9 cellular contexts compared by ENCODE assay signal in the genomic region with DNA sequence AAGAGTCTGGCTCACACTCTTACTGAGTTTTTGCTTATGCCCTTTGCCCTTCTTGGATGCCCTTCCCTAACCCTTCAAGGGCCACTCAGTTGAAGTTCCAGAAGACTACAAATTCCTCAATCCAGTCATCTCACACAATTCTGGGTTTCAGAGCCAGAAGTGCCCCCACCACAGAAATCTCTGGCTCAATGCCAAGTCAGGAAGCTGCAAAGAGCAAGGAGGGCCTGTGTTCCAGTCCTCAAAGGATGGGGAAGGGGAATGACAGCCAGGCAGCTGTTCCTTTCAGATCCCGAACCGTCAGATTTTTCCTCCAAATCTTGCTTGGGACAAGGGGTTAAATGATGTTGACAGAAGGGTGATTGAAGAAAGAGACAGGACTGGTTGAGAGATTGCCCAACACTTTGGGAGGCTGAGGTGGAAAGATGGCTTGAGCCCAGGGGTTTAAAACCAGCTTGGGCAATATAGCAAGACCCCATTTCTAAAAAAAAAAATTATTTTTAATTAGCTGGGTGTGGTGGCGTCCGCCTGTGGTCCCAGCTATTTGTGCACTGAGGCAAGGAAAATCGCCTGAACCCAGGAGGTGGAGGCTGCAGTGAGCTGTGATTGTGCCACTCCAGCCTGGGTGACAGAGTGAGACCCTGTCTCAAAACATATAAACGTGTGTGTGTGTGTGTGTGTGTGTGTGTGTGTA. TPM values are rescaled to one million over a fixed set of nuclear protein-coding genes. Genes with fewer than 3 reads are reported as not detected.
DNase-seq lines count a peak whose midpoint lies in the region; ATAC-seq and TF ChIP-seq lines count a peak whose summit lies in the region.
"Had no signal": no experiment of that assay in that cellular context is flagged by ENCODE, and none has a peak within 500 bp of the region (broad histone marks: within the 10 kb centered on the region; RNA-seq: fewer than 3 reads in every experiment).

No MANE protein-coding gene starts in this region.

- H3K27me3 Mint-ChIP-seq in CD4-positive, CD25-positive, alpha-beta regulatory T cell = peaks cover 6% of the 10 kb centered on the region
- H3K27me3 Mint-ChIP-seq in HFFc6 (ENCODE audit: insufficient read depth) = 0 out of 2 replicates have a peak, but pooled peaks cover 2% of the 10 kb centered on the region
- no peaks in the 10 kb centered on the region for H3K27me3 Mint-ChIP-seq in MCF 10A (ENCODE audit: insufficient read depth, unreplicated experiment)
- H3K27me3 Mint-ChIP-seq in naive thymus-derived CD4-positive, alpha-beta T cell = no peaks in the 10 kb centered on the region

- DNase-seq in CD4-positive, CD25-positive, alpha-beta regulatory T cell = no peak
- no peak for DNase-seq in HFFc6
- no peak for DNase-seq in MCF 10A (ENCODE audit: unreplicated experiment)
- DNase-seq in naive thymus-derived CD4-positive, alpha-beta T cell = no peak
- DNase-seq in DMS114 treated with DMSO at 0.1 percent for 48 hours (lab: John Stamatoyannopoulos, UW; ENCODE audit: unreplicated experiment) = no peak
- DNase-seq in GF-D8 (lab: John Stamatoyannopoulos, UW) = no peak
- DNase-seq in EL = no peak

- CTCF ChIA-PET in MCF 10A (lab: Yijun Ruan, JAX) = interaction anchor here (0.6 kb wide), 3 partner anchors 23 to 1272 kb away, joined by 3 read pairs; a partner anchor contains a TSS
- CTCF ChIA-PET in naive thymus-derived CD4-positive, alpha-beta T cell (lab: Charles Lee) = interaction anchor here (0.6 to 1.4 kb wide), 2 partner anchors 13 to 150 kb away, joined by 3 read pairs; no protein-coding TSS in a partner anchor

- no peak for ATAC-seq in CD4-positive, CD25-positive, alpha-beta regulatory T cell (ENCODE audit: low read depth in 2 of 2)
- no peak for ATAC-seq in naive thymus-derived CD4-positive, alpha-beta T cell
- ATAC-seq in HG02678 (IDR thresholded peaks at IDR 0.05; ENCODE audit: unreplicated experiment) = no peak

- TF ChIP-seq CTCF in HFFc6 (IDR thresholded peaks at IDR 0.05) (no peak), MCF 10A (IDR thresholded peaks at IDR 0.05; ENCODE audit: unreplicated experiment) (no peak)

- intact Hi-C loops in MCF 10A (cut with micrococcal nuclease) = no loop called here
- intact Hi-C loops in naive thymus-derived CD4-positive, alpha-beta T cell (cut with micrococcal nuclease) = loop anchor here (1.0 to 2.0 kb wide), 4 partner anchors 13 to 23 kb away; a partner anchor contains a TSS

- H3K4me1 ChIP-seq in CD4-positive, CD25-positive, alpha-beta regulatory T cell (ENCODE audit: control insufficient read depth, insufficient read depth, low read length, poor library complexity, severe bottlenecking) = peaks cover 15% of the 10 kb centered on the region
- peaks cover 4 to 5% of the 10 kb centered on the region in 2 donors for H3K4me1 ChIP-seq in naive thymus-derived CD4-positive, alpha-beta T cell (ENCODE audit: control insufficient read depth in 2 of 2, insufficient read depth in 2 of 2, low read length in 2 of 2)

- peak overlapping the region; percentile 47 for H3K4me3 ChIP-seq in CD4-positive, CD25-positive, alpha-beta regulatory T cell (ENCODE audit: low read depth, low read length)
- no peak overlapping the region for H3K4me3 ChIP-seq in naive thymus-derived CD4-positive, alpha-beta T cell (ENCODE audit: low read length)

- H3K27ac ChIP-seq in CD4-positive, CD25-positive, alpha-beta regulatory T cell (ENCODE audit: insufficient read depth, low read length, poor library complexity, severe bottlenecking) = no peak overlapping the region
- H3K27ac ChIP-seq in naive thymus-derived CD4-positive, alpha-beta T cell (ENCODE audit: low read depth, low read length) = no peak overlapping the region
- H3K27ac ChIP-seq: VCaP had no signal

- H3K4me1 Mint-ChIP-seq in CD4-positive, CD25-positive, alpha-beta regulatory T cell = peaks cover 0 to 16% (median 2%) of the 10 kb centered on the region in 4 donors
- H3K4me1 Mint-ChIP-seq in HFFc6 (ENCODE audit: low read depth) (peaks cover 17% of the 10 kb centered on the region), MCF 10A (ENCODE audit: insufficient read depth, unreplicated experiment) (peaks cover 7% of the 10 kb centered on the region)
- H3K4me1 Mint-ChIP-seq in naive thymus-derived CD4-positive, alpha-beta T cell = peaks cover 0 to 14% (median 5%) of the 10 kb centered on the region in 7 donors

- H3K27ac Mint-ChIP-seq in CD4-positive, CD25-positive, alpha-beta regulatory T cell = no peak overlapping the region
- H3K27ac Mint-ChIP-seq in HFFc6 (no peak overlapping the region), MCF 10A (ENCODE audit: low read depth, unreplicated experiment) (no peak overlapping the region)
- peak overlapping the region in 7 of 9 donors; percentile 12 to 73 (median 59) for H3K27ac Mint-ChIP-seq in naive thymus-derived CD4-positive, alpha-beta T cell

- H3K9me3 Mint-ChIP-seq in CD4-positive, CD25-positive, alpha-beta regulatory T cell = peaks cover 0 to 2% (median 0%) of the 10 kb centered on the region in 7 donors
- H3K9me3 Mint-ChIP-seq in HFFc6 (no peaks in the 10 kb centered on the region), MCF 10A (ENCODE audit: unreplicated experiment) (no peaks in the 10 kb centered on the region)
- H3K9me3 Mint-ChIP-seq in naive thymus-derived CD4-positive, alpha-beta T cell = no peaks in the 10 kb centered on the region

- no peaks in the 10 kb centered on the region for H3K9me3 ChIP-seq in CD4-positive, CD25-positive, alpha-beta regulatory T cell (ENCODE audit: control insufficient read depth in 2 of 2, low read length in 2 of 2)
- H3K9me3 ChIP-seq in naive thymus-derived CD4-positive, alpha-beta T cell (ENCODE audit: control insufficient read depth in 2 of 3, low read length in 3 of 3) = no peaks in the 10 kb centered on the region

- H3K36me3 Mint-ChIP-seq in CD4-positive, CD25-positive, alpha-beta regulatory T cell = peaks cover 4% of the 10 kb centered on the region
- H3K36me3 Mint-ChIP-seq in HFFc6 (ENCODE audit: low read depth) (no peaks in the 10 kb centered on the region), MCF 10A (ENCODE audit: insufficient read depth, unreplicated experiment) (peaks cover 8% of the 10 kb centered on the region)
- peaks cover 0 to 8% (median 3%) of the 10 kb centered on the region in 5 donors for H3K36me3 Mint-ChIP-seq in naive thymus-derived CD4-positive, alpha-beta T cell

- H3K4me3 Mint-ChIP-seq in CD4-positive, CD25-positive, alpha-beta regulatory T cell = peak overlapping the region; percentile 65 to 85 (median 80)
- H3K4me3 Mint-ChIP-seq in HFFc6 = peak overlapping the region; percentile 84
- peak overlapping the region; percentile 70 for H3K4me3 Mint-ChIP-seq in MCF 10A (ENCODE audit: unreplicated experiment)
- H3K4me3 Mint-ChIP-seq in naive thymus-derived CD4-positive, alpha-beta T cell = peak overlapping the region; percentile 78 to 87 (median 83)

- POLR2A ChIA-PET in MCF 10A (lab: Yijun Ruan, JAX) = interaction anchor here (2.3 kb wide), 1 partner anchor 14 kb away, joined by 15 read pairs; a partner anchor contains a TSS
- POLR2A ChIA-PET in naive thymus-derived CD4-positive, alpha-beta T cell (lab: Charles Lee) = interaction anchor here (1.2 to 5.4 kb wide), 2 partner anchors 13 to 22 kb away, joined by 6 to 34 read pairs; a partner anchor contains a TSS

- no peaks in the 10 kb centered on the region for H3K27me3 ChIP-seq in CD4-positive, CD25-positive, alpha-beta regulatory T cell (ENCODE audit: control insufficient read depth, insufficient read depth, low read length)
- no peaks in the 10 kb centered on the region for H3K27me3 ChIP-seq in naive thymus-derived CD4-positive, alpha-beta T cell (ENCODE audit: control insufficient read depth in 2 of 2, insufficient read depth in 2 of 2, low read length in 2 of 2)

- BruUV-seq in MCF 10A (replicated peaks; lab: Mats Ljungman, UMichigan) = no TSS peak

- peaks cover 6% of the 10 kb centered on the region for H3K36me3 ChIP-seq in CD4-positive, CD25-positive, alpha-beta regulatory T cell (ENCODE audit: control insufficient read depth, insufficient read depth, low read length)
- H3K36me3 ChIP-seq in naive thymus-derived CD4-positive, alpha-beta T cell (ENCODE audit: control insufficient read depth in 2 of 3, insufficient read depth in 3 of 3, low read length in 3 of 3) = peaks cover 0 to 6% (median 0%) of the 10 kb centered on the region in 3 experiments

RNA-seq across cellular contexts. Expression of a gene that starts 0.7 kb away (rescaled TPM):
- not detected for total RNA-seq in CD4-positive, CD25-positive, alpha-beta regulatory T cell
- polyA plus RNA-seq in CD4-positive, CD25-positive, alpha-beta regulatory T cell = 1 to 10 TPM in 2 of 4 donors, under 1 TPM in 1, not detected in 1; 0.39 to 1.2 (median 1.0) TPM
- total RNA-seq in HFFc6 (2021; fragmentation: NEBNext Ultra II Directional; extraction: Animal tissue kit (Norgen Biotek cat#: 25700)) = under 1 TPM; 0.36 to 0.80 (median 0.58) TPM
- total RNA-seq in MCF 10A (2022) = 0.37 TPM in 1 of 2 replicates, not detected in the other
- 1 to 10 TPM in 1 of 5 experiments, under 1 TPM in 4; 0.32 to 6.7 (median 0.68) TPM for total RNA-seq in naive thymus-derived CD4-positive, alpha-beta T cell
- polyA plus RNA-seq in naive thymus-derived CD4-positive, alpha-beta T cell = 1 to 10 TPM in 1 of 2 donors, under 1 TPM in 1; 0.69 to 1.0 TPM

RNA-seq across cellular contexts. Expression of a gene that starts 14.0 kb away (rescaled TPM):
- total RNA-seq in CD4-positive, CD25-positive, alpha-beta regulatory T cell = 48.7 TPM
- 10 to 100 TPM; 12.1 to 16.5 (median 14.7) TPM for polyA plus RNA-seq in CD4-positive, CD25-positive, alpha-beta regulatory T cell
- total RNA-seq in HFFc6 (2021; fragmentation: NEBNext Ultra II Directional; extraction: Animal tissue kit (Norgen Biotek cat#: 25700)) = 10 to 100 TPM in 3 of 6 experiments, 1 to 10 TPM in 3; 9.5 to 11.7 (median 10.1) TPM
- 11.1 and 13.3 TPM in 2 replicates for total RNA-seq in MCF 10A (2022)
- 10 to 100 TPM; 20.6 to 53.3 (median 25.7) TPM for total RNA-seq in naive thymus-derived CD4-positive, alpha-beta T cell
- polyA plus RNA-seq in naive thymus-derived CD4-positive, alpha-beta T cell = 10 to 100 TPM; 16.7 to 20.5 TPM

RNA-seq across cellular contexts. Expression of a gene that starts 14.3 kb away (rescaled TPM):
- 75.2 TPM for total RNA-seq in CD4-positive, CD25-positive, alpha-beta regulatory T cell
- 10 to 100 TPM; 11.3 to 25.4 (median 19.7) TPM for polyA plus RNA-seq in CD4-positive, CD25-positive, alpha-beta regulatory T cell
- 10 to 100 TPM in 3 of 6 experiments, 1 to 10 TPM in 3; 8.7 to 12.9 (median 10.5) TPM for total RNA-seq in HFFc6 (2021; fragmentation: NEBNext Ultra II Directional; extraction: Animal tissue kit (Norgen Biotek cat#: 25700))
- 31.2 and 31.3 TPM in 2 replicates for total RNA-seq in MCF 10A (2022)
- total RNA-seq in naive thymus-derived CD4-positive, alpha-beta T cell = 10 to 100 TPM; 56.7 to 85.4 (median 67.7) TPM
- polyA plus RNA-seq in naive thymus-derived CD4-positive, alpha-beta T cell = 10 to 100 TPM; 17.7 to 31.5 TPM

Comparison
In these comparisons a context has a peak if more than half of its experiments do, and no peak if none do; other contexts are left out.
1. H3K27ac Mint-ChIP-seq: peak in naive thymus-derived CD4-positive, alpha-beta T cell (7 of 9); none in CD4-positive, CD25-positive, alpha-beta regulatory T cell (0 of 3), HFFc6 (single experiment) and MCF 10A (single experiment).
2. Peak in every context shown above with its lines, with median percentiles within 50 percentile points of each other: H3K4me3 Mint-ChIP-seq.